8 cellular contexts compared by ENCODE assay signal in genomic region chr17:7241783-7242716, GRCh38.
DNase-seq lines count a peak whose midpoint lies in the region; ATAC-seq and TF ChIP-seq lines count a peak whose summit lies in the region.

GABARAP (minus strand) TSS chr17:7242449; CDS start chr17:7242330, 119 bp downstream.

- H3K4me1 Mint-ChIP-seq in central memory CD8-positive, alpha-beta T cell = peaks cover 56% of the 10 kb centered on the region

- DNase-seq in NCI-H226 (peak; percentile 81), islet precursor cell (peak; percentile 95), HPDE6-E6E7 (ENCODE audit: extremely low spot score) (no peak)
- DNase-seq in central memory CD8-positive, alpha-beta T cell (ENCODE audit: low spot score in 2 of 2) = peak; percentile 90 to 96
- peak; percentile 92 for DNase-seq in stimulated activated CD4-positive, alpha-beta T cell treated with anti-CD3 and anti-CD28 coated beads, Interleukin-12 subunit alpha, Interleukin-12 subunit beta, amount 100 ng/mL, for 4 hours

- H3K9me3 Mint-ChIP-seq in central memory CD8-positive, alpha-beta T cell = no peaks in the 10 kb centered on the region

- H3K36me3 Mint-ChIP-seq in central memory CD8-positive, alpha-beta T cell (ENCODE audit: insufficient read depth) = peaks cover 52% of the 10 kb centered on the region

- H3K27ac Mint-ChIP-seq in central memory CD8-positive, alpha-beta T cell (ENCODE audit: low read depth) = peak within 1 kb of the TSS; percentile 90

- H3K4me3 Mint-ChIP-seq in central memory CD8-positive, alpha-beta T cell = peak within 1 kb of the TSS; percentile 98

- peak within 1 kb of the TSS; percentile 73 for H3K4me3 ChIP-seq in GM12875 (ENCODE audit: low read depth, low read length)

- ATAC-seq in HG03045 (IDR thresholded peaks at IDR 0.05; ENCODE audit: unreplicated experiment) = peak; percentile 34
- ATAC-seq in activated CD4-positive, CD25-positive, alpha-beta regulatory T cell treated with anti-CD3 and anti-CD28 coated beads, Interleukin-2, amount 50 U/mL, for 24 hours = peak; percentile 18 to 21
- ATAC-seq in central memory CD8-positive, alpha-beta T cell (replicated peaks; ENCODE audit: extremely low read depth, poor library complexity, severe bottlenecking) = peak; percentile 34

- no peaks in the 10 kb centered on the region for H3K27me3 Mint-ChIP-seq in central memory CD8-positive, alpha-beta T cell

- TF ChIP-seq CTCF in GM12875 (IDR thresholded peaks at IDR 0.05; ENCODE audit: borderline replicate concordance, insufficient read depth, low read depth, low read length) = no peak
